15 cellular contexts compared by ENCODE assay signal in genomic region chr20:47857994-47858557, GRCh38.
DNase-seq lines count a peak whose midpoint lies in the region; ATAC-seq and TF ChIP-seq lines count a peak whose summit lies in the region.
"Had no signal": no experiment of that assay in that cellular context is flagged by ENCODE, and none has a peak within 500 bp of the region (broad histone marks: within the 10 kb centered on the region; RNA-seq: fewer than 3 reads in every experiment).

No MANE protein-coding gene starts in this region.

- peaks cover 6% of the 10 kb centered on the region for H3K27me3 Mint-ChIP-seq in glutamatergic neuron (ENCODE audit: unreplicated experiment)
- no peaks in the 10 kb centered on the region for H3K27me3 Mint-ChIP-seq in activated CD4-positive, alpha-beta memory T cell treated with anti-CD3 and anti-CD28 coated beads for 36 hours

- TF ChIP-seq CTCF in glutamatergic neuron (IDR thresholded peaks at IDR 0.05; ENCODE audit: partially characterized antibody, unreplicated experiment): no peak
- no peak for TF ChIP-seq CTCF in A673 (conservative IDR thresholded peaks at IDR 0.05; ENCODE audit: low read depth, low read length)

- no peak overlapping the region for H3K27ac ChIP-seq in A673 (ENCODE audit: low read depth, low read length, poor library complexity, severe bottlenecking)
- H3K27ac ChIP-seq: SK-N-MC had no signal

- H3K27me3 ChIP-seq in A673 (replicated peaks; ENCODE audit: insufficient read depth, low read depth, low read length, poor library complexity): peaks cover 9% of the 10 kb centered on the region

- no peaks in the 10 kb centered on the region for H3K36me3 ChIP-seq in A673 (ENCODE audit: insufficient read depth, low read length, poor library complexity, severe bottlenecking)

- DNase-seq in H4 (ENCODE audit: low spot score): peak; percentile 33
- peak; percentile 15 for DNase-seq in NCI-H748 treated with DMSO at 0.1 percent for 48 hours (lab: John Stamatoyannopoulos, UW)
- no peak for DNase-seq in glutamatergic neuron
- peak; percentile 68 for DNase-seq in renal cortical epithelial cell (ENCODE audit: low read depth)
- DNase-seq in activated CD4-positive, alpha-beta memory T cell treated with anti-CD3 and anti-CD28 coated beads for 36 hours: no peak
- no peak for DNase-seq in SKM-1 treated with dmso at 0.1 percent for 144 hours (lab: John Stamatoyannopoulos, UW; ENCODE audit: unreplicated experiment)
- DNase-seq in A673 (ENCODE audit: low spot score): no peak
- DNase-seq: activated CD4-positive, alpha-beta T cell treated with anti-CD3 and anti-CD28 coated beads for 4 hours; activated gamma-delta T cell treated with Interleukin-2 at 50 U/mL for 16 hours; natural killer cell; NCI-H524 treated with DMSO at 0.1 percent for 48 hours had no signal

- POLR2A ChIA-PET in activated CD4-positive, alpha-beta memory T cell treated with anti-CD3 and anti-CD28 coated beads for 36 hours (lab: Charles Lee): no interaction called here
- POLR2A ChIA-PET in A673 (lab: Charles Lee; ENCODE audit: low non-redundant PET): no interaction called here

- H3K9me3 Mint-ChIP-seq in glutamatergic neuron (ENCODE audit: unreplicated experiment): peaks cover 4% of the 10 kb centered on the region
- no peaks in the 10 kb centered on the region for H3K9me3 Mint-ChIP-seq in activated CD4-positive, alpha-beta memory T cell treated with anti-CD3 and anti-CD28 coated beads for 36 hours
- H3K9me3 Mint-ChIP-seq: dendritic cell treated with granulocyte-macrophage colony-stimulating factor and Interleukin-4, amounts not matched to agents 40 ng/mL and 50 ng/mL, for 4 days; natural killer cell had no signal

- CTCF ChIA-PET in activated CD4-positive, alpha-beta memory T cell treated with anti-CD3 and anti-CD28 coated beads for 36 hours (lab: Charles Lee): no interaction called here
- CTCF ChIA-PET in A673 (lab: Charles Lee): no interaction called here

- no peak overlapping the region for H3K4me3 ChIP-seq in A673 (ENCODE audit: low read depth, low read length, poor library complexity, severe bottlenecking)
- H3K4me3 ChIP-seq: SK-N-MC had no signal

- ATAC-seq in GM21367 (IDR thresholded peaks at IDR 0.05; ENCODE audit: unreplicated experiment): no peak
- ATAC-seq: natural killer cell had no signal

- no TSS peak for BruUV-seq in A673 (replicated peaks; lab: Mats Ljungman, UMichigan)

- H3K4me1 ChIP-seq in A673 (ENCODE audit: insufficient read depth, low read length, poor library complexity, severe bottlenecking): no peaks in the 10 kb centered on the region

- peaks cover 10% of the 10 kb centered on the region for H3K36me3 Mint-ChIP-seq in glutamatergic neuron (ENCODE audit: unreplicated experiment)
- H3K36me3 Mint-ChIP-seq in activated CD4-positive, alpha-beta memory T cell treated with anti-CD3 and anti-CD28 coated beads for 36 hours: no peaks in the 10 kb centered on the region
- H3K36me3 Mint-ChIP-seq: natural killer cell had no signal

- intact Hi-C loops in activated CD4-positive, alpha-beta memory T cell treated with anti-CD3 and anti-CD28 coated beads for 36 hours (cut with micrococcal nuclease): no loop called here
- intact Hi-C loops in A673 (cut with micrococcal nuclease; ENCODE audit: unreplicated experiment): no loop called here

- peaks cover 12% of the 10 kb centered on the region for H3K4me1 Mint-ChIP-seq in glutamatergic neuron (ENCODE audit: low read depth, unreplicated experiment)
- no peaks in the 10 kb centered on the region for H3K4me1 Mint-ChIP-seq in activated CD4-positive, alpha-beta memory T cell treated with anti-CD3 and anti-CD28 coated beads for 36 hours (ENCODE audit: low read depth)
- H3K4me1 Mint-ChIP-seq: natural killer cell had no signal

- H3K27ac Mint-ChIP-seq in glutamatergic neuron (ENCODE audit: unreplicated experiment): peak overlapping the region; percentile 56
- no peak overlapping the region for H3K27ac Mint-ChIP-seq in activated CD4-positive, alpha-beta memory T cell treated with anti-CD3 and anti-CD28 coated beads for 36 hours
- H3K27ac Mint-ChIP-seq: dendritic cell treated with granulocyte-macrophage colony-stimulating factor and Interleukin-4, amounts not matched to agents 40 ng/mL and 50 ng/mL, for 4 days; natural killer cell; stimulated activated naive CD8-positive, alpha-beta T cell treated with anti-CD3 and anti-CD28 coated beads, Interleukin-15, Interleukin-2, amounts not matched to agents 100 ng/mL and 50 ng/mL, for 24 hours had no signal

- no peak overlapping the region for H3K4me3 Mint-ChIP-seq in glutamatergic neuron (ENCODE audit: unreplicated experiment)
- H3K4me3 Mint-ChIP-seq in activated CD4-positive, alpha-beta memory T cell treated with anti-CD3 and anti-CD28 coated beads for 36 hours: no peak overlapping the region
- H3K4me3 Mint-ChIP-seq: dendritic cell treated with granulocyte-macrophage colony-stimulating factor and Interleukin-4, amounts not matched to agents 40 ng/mL and 50 ng/mL, for 4 days; natural killer cell; stimulated activated naive CD8-positive, alpha-beta T cell treated with anti-CD3 and anti-CD28 coated beads, Interleukin-15, Interleukin-2, amounts not matched to agents 100 ng/mL and 50 ng/mL, for 24 hours had no signal

- H3K9me3 ChIP-seq in A673 (ENCODE audit: low read depth, low read length, poor library complexity, severe bottlenecking): no peaks in the 10 kb centered on the region

Comparison
In these comparisons a context has a peak if more than half of its experiments do, and no peak if none do; other contexts are left out.
1. DNase-seq: peak in H4 (single experiment), NCI-H748 treated with DMSO at 0.1 percent for 48 hours (single experiment) and renal cortical epithelial cell (single experiment); none in glutamatergic neuron (single experiment), activated CD4-positive, alpha-beta memory T cell treated with anti-CD3 and anti-CD28 coated beads for 36 hours (single experiment), SKM-1 treated with dmso at 0.1 percent for 144 hours (single experiment) and A673 (single experiment).